ENCODE assay signal across 35 cellular contexts in the genomic region with DNA sequence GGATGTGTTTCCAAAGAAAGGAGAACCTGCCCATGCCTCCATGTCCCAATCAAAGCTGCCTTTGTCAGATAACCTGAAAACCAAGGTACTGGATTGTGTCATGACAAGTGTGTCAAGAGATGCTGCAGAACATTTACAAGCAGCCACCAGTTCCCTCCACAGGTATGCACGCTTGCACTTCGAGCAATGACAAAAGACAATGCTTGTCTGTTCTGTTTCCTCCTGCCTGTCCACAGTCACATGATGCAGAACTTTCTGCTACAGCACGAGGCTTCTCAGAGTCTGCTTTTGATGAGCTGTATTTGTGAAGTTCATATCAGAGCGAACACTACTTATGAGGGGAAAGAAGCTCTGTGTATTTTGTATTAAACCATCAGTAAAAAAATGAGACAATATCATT.
"Had no signal": no experiment of that assay in that cellular context is flagged by ENCODE, and none has a peak within 500 bp of the region (broad histone marks: within the 10 kb centered on the region; RNA-seq: fewer than 3 reads in every experiment).

No MANE protein-coding gene starts in this region.

- H3K9me3 ChIP-seq: adrenal gland, body of pancreas, breast epithelium had no signal

- H3K4me3 ChIP-seq: adrenal gland, body of pancreas, breast epithelium had no signal

- H3K27me3 Mint-ChIP-seq: activated B cell treated with CpG ODN at 0.5 μM for 24 hours; activated CD4-positive, alpha-beta memory T cell treated with anti-CD3 and anti-CD28 coated beads for 36 hours; activated CD4-positive, alpha-beta T cell treated with anti-CD3 and anti-CD28 coated beads, Interleukin-2, amount 10 ng/mL, durations not matched to agents 24 days and 14 days; activated CD8-positive, alpha-beta T cell treated with anti-CD3 and anti-CD28 coated beads for 36 hours; activated naive CD8-positive, alpha-beta T cell treated with anti-CD3 and anti-CD28 coated beads for 36 hours; central memory CD8-positive, alpha-beta T cell had no signal

- H3K9me3 Mint-ChIP-seq: activated CD4-positive, alpha-beta memory T cell treated with anti-CD3 and anti-CD28 coated beads for 36 hours; activated CD4-positive, alpha-beta T cell treated with anti-CD3 and anti-CD28 coated beads, Interleukin-2, amount 10 ng/mL, durations not matched to agents 24 days and 14 days; activated CD8-positive, alpha-beta T cell treated with anti-CD3 and anti-CD28 coated beads for 36 hours; activated naive CD4-positive, alpha-beta T cell treated with anti-CD3 and anti-CD28 coated beads for 36 hours; activated naive CD8-positive, alpha-beta T cell treated with anti-CD3 and anti-CD28 coated beads for 36 hours; activated T-cell treated with anti-CD3 and anti-CD28 coated beads, Interleukin-2, amount 50 U/mL, for 4 hours; activated T-helper 1 cell treated with anti-CD3 and anti-CD28 coated beads, Interleukin-12 subunit alpha, Interleukin-12 subunit beta, Interleukin-2, Interleukin-4 antibody, amounts not matched to agents 30 ng/mL and 10 ng/mL and 1 ng/mL, durations not matched to agents 14 hours and 24 hours and 36 hours; activated T-helper 17 cell treated with anti-CD3 and anti-CD28 coated beads, Interleukin-2, amount 50 U/mL, for 72 hours; T-helper 1 cell treated with Interleukin-12 subunit alpha and Interleukin-12 subunit beta and Interleukin-4 antibody, amounts not matched to agents 30 μg/mL and 1 μg/mL, for 36 hours; T-helper 2 cell treated with Interferon-gamma antibody and Interleukin-4, amounts not matched to agents 5 μg/mL and 100 μg/mL, for 36 hours had no signal

- H3K27ac Mint-ChIP-seq: activated B cell treated with CpG ODN at 0.5 μM for 24 hours; activated CD4-positive, alpha-beta memory T cell treated with anti-CD3 and anti-CD28 coated beads for 36 hours; activated CD4-positive, alpha-beta T cell treated with anti-CD3 and anti-CD28 coated beads, Interleukin-2, amount 10 ng/mL, durations not matched to agents 24 days and 14 days; activated CD8-positive, alpha-beta T cell treated with anti-CD3 and anti-CD28 coated beads for 36 hours; activated naive CD4-positive, alpha-beta T cell treated with anti-CD3 and anti-CD28 coated beads for 36 hours; activated naive CD4-positive, alpha-beta T cell treated with anti-CD3 and anti-CD28 coated beads, Interleukin-2, amount 50 U/mL, for 72 hours; activated naive CD8-positive, alpha-beta T cell treated with anti-CD3 and anti-CD28 coated beads for 36 hours; activated T-cell treated with anti-CD3 and anti-CD28 coated beads, Interleukin-2, amount 50 U/mL, for 72 hours; activated T-helper 1 cell treated with anti-CD3 and anti-CD28 coated beads, Interleukin-12 subunit alpha, Interleukin-12 subunit beta, Interleukin-2, Interleukin-4 antibody, amounts not matched to agents 30 ng/mL and 10 ng/mL and 1 ng/mL, durations not matched to agents 14 hours and 24 hours and 36 hours; activated T-helper 17 cell treated with anti-CD3 and anti-CD28 coated beads, Interleukin-2, amount 50 U/mL, for 72 hours; T-helper 1 cell treated with Interleukin-12 subunit alpha and Interleukin-12 subunit beta and Interleukin-4 antibody, amounts not matched to agents 30 μg/mL and 1 μg/mL, for 36 hours; T-helper 2 cell treated with Interferon-gamma antibody and Interleukin-4, amounts not matched to agents 5 μg/mL and 100 μg/mL, for 36 hours had no signal

- H3K4me1 Mint-ChIP-seq: activated B cell treated with CpG ODN at 0.5 μM for 24 hours; activated CD4-positive, alpha-beta T cell treated with anti-CD3 and anti-CD28 coated beads, Interleukin-2, amount 10 ng/mL, durations not matched to agents 24 days and 14 days; activated naive CD8-positive, alpha-beta T cell treated with anti-CD3 and anti-CD28 coated beads for 36 hours; activated T-helper 17 cell treated with anti-CD3 and anti-CD28 coated beads, Interleukin-2, amount 50 U/mL, for 72 hours; central memory CD8-positive, alpha-beta T cell had no signal

- H3K4me3 Mint-ChIP-seq: activated B cell treated with CpG ODN at 0.5 μM for 24 hours; activated CD4-positive, alpha-beta memory T cell treated with anti-CD3 and anti-CD28 coated beads for 36 hours; activated CD4-positive, alpha-beta T cell treated with anti-CD3 and anti-CD28 coated beads, Interleukin-2, amount 10 ng/mL, durations not matched to agents 24 days and 14 days; activated CD8-positive, alpha-beta T cell treated with anti-CD3 and anti-CD28 coated beads for 36 hours; activated naive CD4-positive, alpha-beta T cell treated with anti-CD3 and anti-CD28 coated beads for 36 hours; activated naive CD8-positive, alpha-beta T cell treated with anti-CD3 and anti-CD28 coated beads for 36 hours; activated T-cell treated with anti-CD3 and anti-CD28 coated beads, Interleukin-2, amount 50 U/mL, for 4 hours; activated T-cell treated with anti-CD3 and anti-CD28 coated beads, Interleukin-2, amount 50 U/mL, for 72 hours; activated T-helper 1 cell treated with anti-CD3 and anti-CD28 coated beads, Interleukin-12 subunit alpha, Interleukin-12 subunit beta, Interleukin-2, Interleukin-4 antibody, amounts not matched to agents 30 ng/mL and 10 ng/mL and 1 ng/mL, durations not matched to agents 14 hours and 24 hours and 36 hours; activated T-helper 17 cell treated with anti-CD3 and anti-CD28 coated beads, Interleukin-2, amount 50 U/mL, for 72 hours; central memory CD8-positive, alpha-beta T cell; T-helper 1 cell treated with Interleukin-12 subunit alpha and Interleukin-12 subunit beta and Interleukin-4 antibody, amounts not matched to agents 30 μg/mL and 1 μg/mL, for 36 hours; T-helper 2 cell treated with Interferon-gamma antibody and Interleukin-4, amounts not matched to agents 5 μg/mL and 100 μg/mL, for 36 hours had no signal

- DNase-seq: activated B cell treated with CpG ODN at 0.5 μM for 24 hours; activated CD4-positive, alpha-beta memory T cell treated with anti-CD3 and anti-CD28 coated beads for 36 hours; activated CD4-positive, alpha-beta T cell treated with anti-CD3 and anti-CD28 coated beads for 4 hours; activated CD4-positive, alpha-beta T cell treated with anti-CD3 and anti-CD28 coated beads, Interleukin-2, amount 10 ng/mL, durations not matched to agents 24 days and 14 days; activated CD4-positive, alpha-beta T cell treated with anti-CD3 and anti-CD28 coated beads, Interleukin-2, amount 50 U/mL, for 1 hour; activated CD4-positive, alpha-beta T cell treated with anti-CD3 and anti-CD28 coated beads, Interleukin-2, amount 50 U/mL, for 4 hours; activated CD4-positive, CD25-positive, alpha-beta regulatory T cell treated with anti-CD3 and anti-CD28 coated beads, Interleukin-2, amount 50 U/mL, for 72 hours; activated CD8-positive, alpha-beta memory T cell treated with anti-CD3 and anti-CD28 coated beads, Interleukin-2, amount 50 U/mL, for 4 hours; activated CD8-positive, alpha-beta T cell treated with anti-CD3 and anti-CD28 coated beads for 36 hours; activated effector memory CD4-positive, alpha-beta T cell treated with anti-CD3 and anti-CD28 coated beads, Interleukin-2, amount 50 U/mL, for 16 hours; activated gamma-delta T cell treated with Interleukin-2 at 50 U/mL for 16 hours; activated naive CD4-positive, alpha-beta T cell; activated naive CD4-positive, alpha-beta T cell treated with anti-CD3 and anti-CD28 coated beads for 36 hours; activated naive CD4-positive, alpha-beta T cell treated with anti-CD3 and anti-CD28 coated beads, Interleukin-2, amount 50 U/mL, for 16 hours; activated naive CD8-positive, alpha-beta T cell treated with anti-CD3 and anti-CD28 coated beads for 36 hours; activated T-cell treated with anti-CD3 and anti-CD28 coated beads for 4 hours; activated T-cell treated with anti-CD3 and anti-CD28 coated beads, Interleukin-2, amount 50 U/mL, for 1 hour; activated T-cell treated with anti-CD3 and anti-CD28 coated beads, Interleukin-2, amount 50 U/mL, for 4 hours; activated T-cell treated with anti-CD3 and anti-CD28 coated beads, Interleukin-2, amount 50 U/mL, for 72 hours; adrenal gland; amniotic stem cell; aorta; body of pancreas; brain microvascular endothelial cell; caudate nucleus; cerebellar nuclear complex; T-helper 2 cell; T-helper 9 cell had no signal

- H3K36me3 ChIP-seq: adrenal gland, brain microvascular endothelial cell, breast epithelium had no signal

- ATAC-seq: activated CD8-positive, alpha-beta T cell treated with anti-CD3 and anti-CD28 coated beads for 36 hours; activated naive CD4-positive, alpha-beta T cell treated with anti-CD3 and anti-CD28 coated beads, Interleukin-2, amount 50 U/mL, for 72 hours; activated T-cell treated with anti-CD3 and anti-CD28 coated beads, Interleukin-2, amount 50 U/mL, for 4 hours; activated T-cell treated with anti-CD3 and anti-CD28 coated beads, Interleukin-2, amount 50 U/mL, for 72 hours; activated T-helper 17 cell treated with anti-CD3 and anti-CD28 coated beads, Interleukin-2, amount 50 U/mL, for 72 hours; body of pancreas had no signal

- H3K27me3 ChIP-seq: adrenal gland, body of pancreas, brain microvascular endothelial cell, breast epithelium had no signal

- H3K4me1 ChIP-seq: adrenal gland, body of pancreas, breast epithelium had no signal

- H3K36me3 Mint-ChIP-seq: activated CD4-positive, alpha-beta memory T cell treated with anti-CD3 and anti-CD28 coated beads for 36 hours; activated naive CD4-positive, alpha-beta T cell treated with anti-CD3 and anti-CD28 coated beads, Interleukin-2, amount 50 U/mL, for 72 hours; activated naive CD8-positive, alpha-beta T cell treated with anti-CD3 and anti-CD28 coated beads for 36 hours had no signal
